13 cellular contexts compared by ENCODE assay signal in the genomic region with DNA sequence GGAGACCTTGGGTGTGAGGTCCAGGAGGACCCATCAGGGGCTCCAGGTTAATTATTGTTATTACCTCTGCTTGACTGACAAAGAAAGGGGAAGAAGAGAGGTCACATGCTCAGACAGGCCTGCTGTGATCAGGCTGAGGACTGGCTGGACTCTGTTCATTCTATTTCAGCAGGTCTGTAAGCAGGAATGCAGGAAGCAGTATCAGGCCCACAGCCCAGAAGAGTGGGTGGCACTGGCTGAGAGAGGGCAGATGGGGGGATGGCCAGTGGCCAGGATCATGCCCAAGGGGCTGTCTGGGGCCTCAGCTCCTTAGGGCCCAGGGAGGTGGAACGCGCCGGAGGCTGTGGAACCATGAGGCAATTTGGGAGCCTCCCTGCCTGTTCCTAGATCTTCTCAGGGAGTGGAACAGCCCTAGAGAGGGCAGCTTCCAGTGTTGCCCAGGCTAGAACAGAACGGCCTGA. TPM values are rescaled to one million over a fixed set of nuclear protein-coding genes. Genes with fewer than 3 reads are reported as not detected.
DNase-seq lines count a peak whose midpoint lies in the region; ATAC-seq, FAIRE-seq and TF ChIP-seq lines count a peak whose summit lies in the region.
"Had no signal": no experiment of that assay in that cellular context is flagged by ENCODE, and none has a peak within 500 bp of the region (broad histone marks: within the 10 kb centered on the region; RNA-seq: fewer than 3 reads in every experiment).

No MANE protein-coding gene starts in this region.

- no peaks in the 10 kb centered on the region for H3K36me3 Mint-ChIP-seq in activated CD4-positive, alpha-beta T cell treated with anti-CD3 and anti-CD28 coated beads, Interleukin-2, amount 10 ng/mL, durations not matched to agents 24 days and 14 days (ENCODE audit: low read depth)

- H3K27me3 ChIP-seq in breast epithelium (no peaks in the 10 kb centered on the region), left lung (no peaks in the 10 kb centered on the region), subcutaneous abdominal adipose tissue (ENCODE audit: control insufficient read depth in 5 of 5, insufficient read depth in 4 of 5, low read length in 5 of 5) (no peaks in the 10 kb centered on the region)

- ATAC-seq in left lung: peak; percentile 18
- ATAC-seq: activated T-helper 17 cell treated with anti-CD3 and anti-CD28 coated beads, Interleukin-2, amount 50 U/mL, for 72 hours had no signal

- H3K36me3 ChIP-seq in breast epithelium (no peaks in the 10 kb centered on the region), left lung (no peaks in the 10 kb centered on the region), subcutaneous abdominal adipose tissue (ENCODE audit: control insufficient read depth in 5 of 5, insufficient read depth in 5 of 5, low read length in 5 of 5) (no peaks in the 10 kb centered on the region)

- H3K4me3 Mint-ChIP-seq in activated CD4-positive, alpha-beta T cell treated with anti-CD3 and anti-CD28 coated beads, Interleukin-2, amount 10 ng/mL, durations not matched to agents 24 days and 14 days: no peak overlapping the region
- H3K4me3 Mint-ChIP-seq: activated T-helper 17 cell treated with anti-CD3 and anti-CD28 coated beads, Interleukin-2, amount 50 U/mL, for 72 hours had no signal

- no peak overlapping the region for H3K27ac Mint-ChIP-seq in activated CD4-positive, alpha-beta T cell treated with anti-CD3 and anti-CD28 coated beads, Interleukin-2, amount 10 ng/mL, durations not matched to agents 24 days and 14 days
- H3K27ac Mint-ChIP-seq: activated T-helper 17 cell treated with anti-CD3 and anti-CD28 coated beads, Interleukin-2, amount 50 U/mL, for 72 hours had no signal

- no peak for FAIRE-seq in urothelium cell line (lab: Jason Lieb, UNC)

- H3K27ac ChIP-seq in breast epithelium (peak overlapping the region; percentile 96 to 97), left lung (no peak overlapping the region), subcutaneous abdominal adipose tissue (ENCODE audit: low read depth, low read length) (peak overlapping the region; percentile 10)
- H3K27ac ChIP-seq: C4-2B, KMS-11 had no signal

- H3K9me3 ChIP-seq in breast epithelium (no peaks in the 10 kb centered on the region), left lung (no peaks in the 10 kb centered on the region), subcutaneous abdominal adipose tissue (ENCODE audit: control insufficient read depth in 5 of 5, low read length in 5 of 5) (no peaks in the 10 kb centered on the region)

- intact Hi-C loops in breast epithelium (cut with DNase I; ENCODE audit: low total_unique reads) (no loop called here), left lung (cut with DNase I) (no loop called here)
- intact Hi-C loops in activated CD4-positive, alpha-beta T cell treated with anti-CD3 and anti-CD28 coated beads, Interleukin-2, amount 10 ng/mL, durations not matched to agents 24 days and 14 days (cut with micrococcal nuclease): no loop called here

- peak; percentile 73 for DNase-seq in NCI-H146 (lab: John Stamatoyannopoulos, UW)
- peak in 1 of 2 donors; percentile 81 for DNase-seq in breast epithelium (ENCODE audit: low spot score in 2 of 2)
- DNase-seq in left lung: no peak
- DNase-seq in DMS114 treated with DMSO at 0.1 percent for 48 hours (lab: John Stamatoyannopoulos, UW; ENCODE audit: unreplicated experiment): no peak
- DNase-seq in activated CD4-positive, alpha-beta T cell treated with anti-CD3 and anti-CD28 coated beads, Interleukin-2, amount 10 ng/mL, durations not matched to agents 24 days and 14 days: no peak
- no peak for DNase-seq in urothelium cell line (ENCODE audit: low spot score)
- DNase-seq in GF-D8 (lab: John Stamatoyannopoulos, UW): no peak
- DNase-seq: NCI-H446 treated with DMSO at 0.1 percent for 48 hours, right cardiac atrium had no signal

- no peaks in the 10 kb centered on the region for H3K9me3 Mint-ChIP-seq in activated CD4-positive, alpha-beta T cell treated with anti-CD3 and anti-CD28 coated beads, Interleukin-2, amount 10 ng/mL, durations not matched to agents 24 days and 14 days
- H3K9me3 Mint-ChIP-seq: activated T-helper 17 cell treated with anti-CD3 and anti-CD28 coated beads, Interleukin-2, amount 50 U/mL, for 72 hours had no signal

- no peak for TF ChIP-seq CTCF in breast epithelium (IDR thresholded peaks at IDR 0.05)
- no peak for TF ChIP-seq CTCF in left lung (IDR thresholded peaks at IDR 0.05)

- H3K4me3 ChIP-seq in breast epithelium (peak overlapping the region in 1 of 3 donors; percentile 15), left lung (no peak overlapping the region), subcutaneous abdominal adipose tissue (ENCODE audit: low read depth in 1 of 5, low read length in 5 of 5) (no peak overlapping the region)

- TF ChIP-seq POLR2A in breast epithelium (IDR thresholded peaks at IDR 0.05): no peak

- peaks cover 24 to 37% of the 10 kb centered on the region in 2 donors for H3K4me1 ChIP-seq in breast epithelium
- no peaks in the 10 kb centered on the region for H3K4me1 ChIP-seq in left lung
- peaks cover 4 to 36% (median 26%) of the 10 kb centered on the region in 5 donors for H3K4me1 ChIP-seq in subcutaneous abdominal adipose tissue (ENCODE audit: control insufficient read depth in 5 of 5, insufficient read depth in 5 of 5, low read length in 5 of 5)

- peaks cover 50% of the 10 kb centered on the region for H3K27me3 Mint-ChIP-seq in activated CD4-positive, alpha-beta T cell treated with anti-CD3 and anti-CD28 coated beads, Interleukin-2, amount 10 ng/mL, durations not matched to agents 24 days and 14 days

- H3K4me1 Mint-ChIP-seq in activated CD4-positive, alpha-beta T cell treated with anti-CD3 and anti-CD28 coated beads, Interleukin-2, amount 10 ng/mL, durations not matched to agents 24 days and 14 days: peaks cover 6% of the 10 kb centered on the region

- peak overlapping the region in 1 of 5 donors; percentile 17 for H3K9ac ChIP-seq in subcutaneous abdominal adipose tissue (ENCODE audit: low read length in 5 of 5)
- H3K9ac ChIP-seq: KMS-11 had no signal

RNA-seq across cellular contexts. Expression of gene ZBTB7C, which starts 43.7 kb away (rescaled TPM):
- total RNA-seq in breast epithelium (10 to 100 TPM in 1 of 3 donors, 1 to 10 TPM in 2; 5.6 to 26.5 (median 6.1) TPM), left lung (1 to 10 TPM; 7.5 to 8.7 TPM)
- 0.56 and 0.64 TPM in 2 replicates for total RNA-seq in activated CD4-positive, alpha-beta T cell treated with anti-CD3 and anti-CD28 coated beads, Interleukin-2, amount 10 ng/mL, durations not matched to agents 24 days and 14 days

Comparison
In these comparisons a context has a peak if more than half of its experiments do, and no peak if none do; other contexts are left out.
1. H3K27ac ChIP-seq: peak in breast epithelium (2 of 2) and subcutaneous abdominal adipose tissue (single experiment); none in left lung (0 of 2).